ENCODE assay signal across 1 cellular context in the genomic region with DNA sequence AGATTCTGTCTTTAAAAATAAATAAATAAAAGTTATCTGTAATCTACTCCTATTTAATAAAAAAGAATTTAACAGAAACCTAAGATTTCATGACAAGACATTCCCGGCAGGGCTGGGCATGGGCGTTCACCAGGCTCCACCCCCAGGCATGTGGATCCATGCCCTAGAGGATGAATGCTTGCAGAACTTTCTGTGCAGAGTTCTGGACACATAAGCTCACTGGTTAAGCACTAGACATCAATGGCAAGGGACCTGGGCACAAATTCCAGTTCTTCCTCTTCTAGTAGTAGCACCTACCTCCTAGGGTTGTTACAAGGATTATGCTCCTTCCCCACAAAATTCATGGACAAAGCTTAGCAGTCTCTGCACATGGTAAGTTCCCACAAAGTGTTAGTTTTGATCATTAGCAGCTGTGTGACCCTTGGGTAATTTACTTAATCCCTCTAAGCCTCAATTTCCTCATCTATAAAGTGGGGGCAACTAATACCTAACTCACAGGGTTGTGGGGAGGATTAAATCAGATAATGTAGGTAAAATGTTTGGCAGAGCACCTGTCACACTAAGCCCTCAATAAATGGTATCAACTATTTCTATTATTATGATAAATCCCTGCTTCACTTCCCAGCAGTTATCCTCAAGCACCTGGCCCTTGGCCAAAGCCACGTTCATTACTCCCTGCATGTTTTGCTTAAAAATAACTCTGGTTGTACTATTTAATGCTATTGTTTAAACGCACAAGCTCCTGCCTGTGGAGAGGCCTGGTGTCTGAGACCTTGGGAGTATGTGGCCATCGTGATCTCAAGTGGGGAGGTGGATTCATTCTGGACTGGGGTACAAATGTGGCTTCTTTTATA.
TF ChIP-seq lines count a peak whose summit lies in the region.

No MANE protein-coding gene starts in this region.

TF ChIP-seq in GM23338, 12 proteins besides CTCF, POLR2A, EP300 and RAD21 (continued from another document):
- TF ChIP-seq, protein P1, sequence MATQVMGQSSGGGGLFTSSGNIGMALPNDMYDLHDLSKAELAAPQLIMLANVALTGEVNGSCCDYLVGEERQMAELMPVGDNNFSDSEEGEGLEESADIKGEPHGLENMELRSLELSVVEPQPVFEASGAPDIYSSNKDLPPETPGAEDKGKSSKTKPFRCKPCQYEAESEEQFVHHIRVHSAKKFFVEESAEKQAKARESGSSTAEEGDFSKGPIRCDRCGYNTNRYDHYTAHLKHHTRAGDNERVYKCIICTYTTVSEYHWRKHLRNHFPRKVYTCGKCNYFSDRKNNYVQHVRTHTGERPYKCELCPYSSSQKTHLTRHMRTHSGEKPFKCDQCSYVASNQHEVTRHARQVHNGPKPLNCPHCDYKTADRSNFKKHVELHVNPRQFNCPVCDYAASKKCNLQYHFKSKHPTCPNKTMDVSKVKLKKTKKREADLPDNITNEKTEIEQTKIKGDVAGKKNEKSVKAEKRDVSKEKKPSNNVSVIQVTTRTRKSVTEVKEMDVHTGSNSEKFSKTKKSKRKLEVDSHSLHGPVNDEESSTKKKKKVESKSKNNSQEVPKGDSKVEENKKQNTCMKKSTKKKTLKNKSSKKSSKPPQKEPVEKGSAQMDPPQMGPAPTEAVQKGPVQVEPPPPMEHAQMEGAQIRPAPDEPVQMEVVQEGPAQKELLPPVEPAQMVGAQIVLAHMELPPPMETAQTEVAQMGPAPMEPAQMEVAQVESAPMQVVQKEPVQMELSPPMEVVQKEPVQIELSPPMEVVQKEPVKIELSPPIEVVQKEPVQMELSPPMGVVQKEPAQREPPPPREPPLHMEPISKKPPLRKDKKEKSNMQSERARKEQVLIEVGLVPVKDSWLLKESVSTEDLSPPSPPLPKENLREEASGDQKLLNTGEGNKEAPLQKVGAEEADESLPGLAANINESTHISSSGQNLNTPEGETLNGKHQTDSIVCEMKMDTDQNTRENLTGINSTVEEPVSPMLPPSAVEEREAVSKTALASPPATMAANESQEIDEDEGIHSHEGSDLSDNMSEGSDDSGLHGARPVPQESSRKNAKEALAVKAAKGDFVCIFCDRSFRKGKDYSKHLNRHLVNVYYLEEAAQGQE (IDR thresholded peaks at IDR 0.05; ENCODE audit: unreplicated experiment) = no peak
- TF ChIP-seq CREB1 (CRISPR knock-in tag; IDR thresholded peaks at IDR 0.05; ENCODE audit: low read depth) = no peak
- no peak for TF ChIP-seq NANOG (IDR thresholded peaks at IDR 0.05; ENCODE audit: borderline replicate concordance)
- no peak for TF ChIP-seq ZNF114 (CRISPR knock-in tag; IDR thresholded peaks at IDR 0.05)
- TF ChIP-seq, protein P2, sequence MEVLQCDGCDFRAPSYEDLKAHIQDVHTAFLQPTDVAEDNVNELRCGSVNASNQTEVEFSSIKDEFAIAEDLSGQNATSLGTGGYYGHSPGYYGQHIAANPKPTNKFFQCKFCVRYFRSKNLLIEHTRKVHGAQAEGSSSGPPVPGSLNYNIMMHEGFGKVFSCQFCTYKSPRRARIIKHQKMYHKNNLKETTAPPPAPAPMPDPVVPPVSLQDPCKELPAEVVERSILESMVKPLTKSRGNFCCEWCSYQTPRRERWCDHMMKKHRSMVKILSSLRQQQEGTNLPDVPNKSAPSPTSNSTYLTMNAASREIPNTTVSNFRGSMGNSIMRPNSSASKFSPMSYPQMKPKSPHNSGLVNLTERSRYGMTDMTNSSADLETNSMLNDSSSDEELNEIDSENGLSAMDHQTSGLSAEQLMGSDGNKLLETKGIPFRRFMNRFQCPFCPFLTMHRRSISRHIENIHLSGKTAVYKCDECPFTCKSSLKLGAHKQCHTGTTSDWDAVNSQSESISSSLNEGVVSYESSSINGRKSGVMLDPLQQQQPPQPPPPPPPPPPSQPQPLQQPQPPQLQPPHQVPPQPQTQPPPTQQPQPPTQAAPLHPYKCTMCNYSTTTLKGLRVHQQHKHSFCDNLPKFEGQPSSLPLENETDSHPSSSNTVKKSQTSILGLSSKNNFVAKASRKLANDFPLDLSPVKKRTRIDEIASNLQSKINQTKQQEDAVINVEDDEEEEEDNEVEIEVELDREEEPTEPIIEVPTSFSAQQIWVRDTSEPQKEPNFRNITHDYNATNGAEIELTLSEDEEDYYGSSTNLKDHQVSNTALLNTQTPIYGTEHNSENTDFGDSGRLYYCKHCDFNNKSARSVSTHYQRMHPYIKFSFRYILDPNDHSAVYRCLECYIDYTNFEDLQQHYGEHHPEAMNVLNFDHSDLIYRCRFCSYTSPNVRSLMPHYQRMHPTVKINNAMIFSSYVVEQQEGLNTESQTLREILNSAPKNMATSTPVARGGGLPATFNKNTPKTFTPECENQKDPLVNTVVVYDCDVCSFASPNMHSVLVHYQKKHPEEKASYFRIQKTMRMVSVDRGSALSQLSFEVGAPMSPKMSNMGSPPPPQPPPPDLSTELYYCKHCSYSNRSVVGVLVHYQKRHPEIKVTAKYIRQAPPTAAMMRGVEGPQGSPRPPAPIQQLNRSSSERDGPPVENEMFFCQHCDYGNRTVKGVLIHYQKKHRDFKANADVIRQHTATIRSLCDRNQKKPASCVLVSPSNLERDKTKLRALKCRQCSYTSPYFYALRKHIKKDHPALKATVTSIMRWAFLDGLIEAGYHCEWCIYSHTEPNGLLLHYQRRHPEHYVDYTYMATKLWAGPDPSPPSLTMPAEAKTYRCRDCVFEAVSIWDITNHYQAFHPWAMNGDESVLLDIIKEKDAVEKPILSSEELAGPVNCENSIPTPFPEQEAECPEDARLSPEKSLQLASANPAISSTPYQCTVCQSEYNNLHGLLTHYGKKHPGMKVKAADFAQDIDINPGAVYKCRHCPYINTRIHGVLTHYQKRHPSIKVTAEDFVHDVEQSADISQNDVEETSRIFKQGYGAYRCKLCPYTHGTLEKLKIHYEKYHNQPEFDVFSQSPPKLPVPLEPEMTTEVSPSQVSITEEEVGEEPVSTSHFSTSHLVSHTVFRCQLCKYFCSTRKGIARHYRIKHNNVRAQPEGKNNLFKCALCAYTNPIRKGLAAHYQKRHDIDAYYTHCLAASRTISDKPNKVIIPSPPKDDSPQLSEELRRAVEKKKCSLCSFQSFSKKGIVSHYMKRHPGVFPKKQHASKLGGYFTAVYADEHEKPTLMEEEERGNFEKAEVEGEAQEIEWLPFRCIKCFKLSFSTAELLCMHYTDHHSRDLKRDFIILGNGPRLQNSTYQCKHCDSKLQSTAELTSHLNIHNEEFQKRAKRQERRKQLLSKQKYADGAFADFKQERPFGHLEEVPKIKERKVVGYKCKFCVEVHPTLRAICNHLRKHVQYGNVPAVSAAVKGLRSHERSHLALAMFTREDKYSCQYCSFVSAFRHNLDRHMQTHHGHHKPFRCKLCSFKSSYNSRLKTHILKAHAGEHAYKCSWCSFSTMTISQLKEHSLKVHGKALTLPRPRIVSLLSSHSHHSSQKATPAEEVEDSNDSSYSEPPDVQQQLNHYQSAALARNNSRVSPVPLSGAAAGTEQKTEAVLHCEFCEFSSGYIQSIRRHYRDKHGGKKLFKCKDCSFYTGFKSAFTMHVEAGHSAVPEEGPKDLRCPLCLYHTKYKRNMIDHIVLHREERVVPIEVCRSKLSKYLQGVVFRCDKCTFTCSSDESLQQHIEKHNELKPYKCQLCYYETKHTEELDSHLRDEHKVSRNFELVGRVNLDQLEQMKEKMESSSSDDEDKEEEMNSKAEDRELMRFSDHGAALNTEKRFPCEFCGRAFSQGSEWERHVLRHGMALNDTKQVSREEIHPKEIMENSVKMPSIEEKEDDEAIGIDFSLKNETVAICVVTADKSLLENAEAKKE (CRISPR knock-in tag; IDR thresholded peaks at IDR 0.05) = no peak
- TF ChIP-seq POLR2AphosphoS5 (IDR thresholded peaks at IDR 0.05; ENCODE audit: low read depth) = no peak
TF ChIP-seq in GM23338: peak in this region for 0.
